In genomic region chr22:45934659-45935341, GRCh38 we compare ENCODE assay signal across 11 cellular contexts. TPM values are rescaled to one million over a fixed set of nuclear protein-coding genes. Genes with fewer than 3 reads are reported as not detected.
DNase-seq lines count a peak whose midpoint lies in the region; ATAC-seq and TF ChIP-seq lines count a peak whose summit lies in the region.
"Had no signal": no experiment of that assay in that cellular context is flagged by ENCODE, and none has a peak within 500 bp of the region (broad histone marks: within the 10 kb centered on the region; RNA-seq: fewer than 3 reads in every experiment).

No MANE protein-coding gene starts in this region.

- no peaks in the 10 kb centered on the region for H3K36me3 Mint-ChIP-seq in chondrocyte (ENCODE audit: low read depth)

- peak; percentile 16 for DNase-seq in DMS153 treated with DMSO at 0.1 percent for 48 hours (lab: John Stamatoyannopoulos, UW; ENCODE audit: unreplicated experiment)
- peak; percentile 36 for DNase-seq in NB4 (ENCODE audit: low read depth)
- DNase-seq in chondrocyte (ENCODE audit: low spot score): no peak
- no peak for DNase-seq in omental fat pad (ENCODE audit: low spot score)
- DNase-seq in NK-92 treated with Interleukin-12 subunit alpha and Interleukin-12 subunit beta, amount 100 ng/mL, for 24 hours (lab: John Stamatoyannopoulos, UW): no peak
- DNase-seq: activated naive CD4-positive, alpha-beta T cell treated with anti-CD3 and anti-CD28 coated beads, Interleukin-2, amount 50 U/mL, for 16 hours; stimulated activated CD4-positive, alpha-beta T cell treated with anti-CD3 and anti-CD28 coated beads, Interleukin-4, amount 100 ng/mL, for 24 hours had no signal

- H3K9me3 Mint-ChIP-seq in chondrocyte (ENCODE audit: low read depth): no peaks in the 10 kb centered on the region

- no peak overlapping the region for H3K4me3 ChIP-seq in NB4 (ENCODE audit: low read depth, low read length)
- H3K4me3 ChIP-seq: SJCRH30 had no signal

- H3K4me1 Mint-ChIP-seq in chondrocyte (ENCODE audit: low read depth): peaks cover 25% of the 10 kb centered on the region

- TF ChIP-seq POLR2A in NB4 (IDR thresholded peaks at IDR 0.05; ENCODE audit: extremely low read depth, insufficient read length): no peak

- peak; percentile 84 for ATAC-seq in omental fat pad (ENCODE audit: low FRiP score)
- ATAC-seq in HG02588 (IDR thresholded peaks at IDR 0.05; ENCODE audit: unreplicated experiment): no peak
- ATAC-seq in HG02884 (IDR thresholded peaks at IDR 0.05; ENCODE audit: unreplicated experiment): no peak
- ATAC-seq in GM18909 (IDR thresholded peaks at IDR 0.05; ENCODE audit: poor library complexity, unreplicated experiment): no peak

- peak overlapping the region; percentile 18 for H3K4me3 Mint-ChIP-seq in chondrocyte (ENCODE audit: unreplicated experiment)

- H3K27ac Mint-ChIP-seq in chondrocyte (ENCODE audit: unreplicated experiment): no peak overlapping the region

- TF ChIP-seq CTCF in NB4 (IDR thresholded peaks at IDR 0.05; ENCODE audit: low read depth, low read length) (no peak), chondrocyte (IDR thresholded peaks at IDR 0.05) (no peak), omental fat pad (IDR thresholded peaks at IDR 0.05) (no peak)

- peaks cover 10% of the 10 kb centered on the region for H3K27me3 Mint-ChIP-seq in chondrocyte (ENCODE audit: low read depth)

RNA-seq across cellular contexts. Expression of gene WNT7B, which starts 42.2 kb away (rescaled TPM):
- total RNA-seq in chondrocyte (0.15 to 1.1 TPM (median 0.18 TPM) in 3 replicates), omental fat pad (under 1 TPM in 2 of 4 donors, not detected in 2; 0.28 to 0.48 TPM)
- total RNA-seq: SJCRH30 had no signal

Comparison
In these comparisons a context has a peak if more than half of its experiments do, and no peak if none do; other contexts are left out.
1. DNase-seq: peak in DMS153 treated with DMSO at 0.1 percent for 48 hours (single experiment) and NB4 (single experiment); none in chondrocyte (single experiment), omental fat pad (single experiment) and NK-92 treated with Interleukin-12 subunit alpha and Interleukin-12 subunit beta, amount 100 ng/mL, for 24 hours (single experiment).